29 cellular contexts compared by ENCODE assay signal in the genomic region with DNA sequence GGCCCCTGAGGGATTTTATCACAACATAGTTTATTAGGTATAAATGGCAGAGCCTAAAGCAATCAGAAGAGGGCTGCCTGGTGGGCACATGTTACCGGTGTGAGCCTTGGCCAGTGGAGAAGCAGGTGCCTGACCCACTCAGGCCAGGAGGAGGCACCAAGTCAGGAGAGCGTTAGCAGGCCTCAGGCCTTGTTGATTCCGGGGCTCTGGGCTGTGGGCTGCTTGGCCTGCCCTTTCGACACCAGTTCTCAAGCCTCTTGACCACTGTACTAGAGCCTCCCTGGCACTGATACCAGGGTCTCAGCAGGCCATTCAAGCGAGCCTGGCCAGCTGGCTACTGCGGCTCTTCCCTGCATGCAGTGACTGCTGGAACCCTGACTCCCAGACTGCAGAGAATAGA. TPM values are rescaled to one million over a fixed set of nuclear protein-coding genes. Genes with fewer than 3 reads are reported as not detected.
"Had no signal": no experiment of that assay in that cellular context is flagged by ENCODE, and none has a peak within 500 bp of the region (broad histone marks: within the 10 kb centered on the region; RNA-seq: fewer than 3 reads in every experiment).

No MANE protein-coding gene starts in this region.

- H3K4me3 ChIP-seq: MG63, Peyer's patch, SJSA1 had no signal

- H3K27me3 Mint-ChIP-seq: activated CD4-positive, alpha-beta T cell treated with anti-CD3 and anti-CD28 coated beads, Interleukin-2, amount 10 ng/mL, durations not matched to agents 24 days and 14 days; activated CD8-positive, alpha-beta T cell treated with anti-CD3 and anti-CD28 coated beads for 36 hours; activated naive CD8-positive, alpha-beta T cell; activated naive CD8-positive, alpha-beta T cell treated with anti-CD3 and anti-CD28 coated beads, Interleukin-2, amount 50 U/mL, for 24 hours had no signal

- DNase-seq: activated CD4-positive, alpha-beta T cell treated with anti-CD3 and anti-CD28 coated beads, Interleukin-2, amount 10 ng/mL, durations not matched to agents 24 days and 14 days; activated CD4-positive, alpha-beta T cell treated with anti-CD3 and anti-CD28 coated beads, Interleukin-2, amount 50 U/mL, for 4 hours; activated CD8-positive, alpha-beta T cell treated with anti-CD3 and anti-CD28 coated beads for 36 hours; activated naive CD4-positive, alpha-beta T cell treated with anti-CD3 and anti-CD28 coated beads, Interleukin-2, amount 10 ng/mL, durations not matched to agents 7 days and 5 days; activated naive CD8-positive, alpha-beta T cell treated with anti-CD3 and anti-CD28 coated beads, Interleukin-2, amount 50 U/mL, for 24 hours; activated T-cell treated with anti-CD3 and anti-CD28 coated beads, Interleukin-2, amount 50 U/mL, for 1 hour; Kasumi-1; MG63; NCI-H1048; NCI-H1436; NCI-H1694; NCI-H1930; NCI-H2081 treated with DMSO at 0.1 percent for 48 hours; NCI-H226; NCI-H524 treated with DMSO at 0.1 percent for 48 hours; Peyer's patch; SHP77 treated with DMSO at 0.1 percent for 48 hours; SK-N-SH had no signal

- ATAC-seq: activated CD8-positive, alpha-beta T cell treated with anti-CD3 and anti-CD28 coated beads for 36 hours; activated naive CD8-positive, alpha-beta T cell treated with anti-CD3 and anti-CD28 coated beads, Interleukin-2, amount 50 U/mL, for 24 hours had no signal

- H3K4me2 ChIP-seq: SK-N-SH had no signal

- H3K9ac ChIP-seq: SK-N-SH had no signal

- H3K4me3 Mint-ChIP-seq: activated CD4-positive, alpha-beta T cell treated with anti-CD3 and anti-CD28 coated beads, Interleukin-2, amount 10 ng/mL, durations not matched to agents 24 days and 14 days; activated CD8-positive, alpha-beta T cell treated with anti-CD3 and anti-CD28 coated beads for 36 hours; activated naive CD4-positive, alpha-beta T cell treated with anti-CD3 and anti-CD28 coated beads, Interleukin-2, amount 10 ng/mL, durations not matched to agents 7 days and 5 days; activated naive CD8-positive, alpha-beta T cell; activated naive CD8-positive, alpha-beta T cell treated with anti-CD3 and anti-CD28 coated beads, Interleukin-2, amount 50 U/mL, for 24 hours; brain; central memory CD8-positive, alpha-beta T cell; T-helper 1 cell treated with Interleukin-12 subunit alpha and Interleukin-12 subunit beta and Interleukin-4 antibody, amounts not matched to agents 30 μg/mL and 1 μg/mL, for 36 hours; T-helper 2 cell treated with Interferon-gamma antibody and Interleukin-4, amounts not matched to agents 5 μg/mL and 100 μg/mL, for 36 hours had no signal

- H3K4me1 Mint-ChIP-seq: activated naive CD4-positive, alpha-beta T cell treated with anti-CD3 and anti-CD28 coated beads, Interleukin-2, amount 10 ng/mL, durations not matched to agents 7 days and 5 days; activated naive CD8-positive, alpha-beta T cell treated with anti-CD3 and anti-CD28 coated beads, Interleukin-2, amount 50 U/mL, for 24 hours; central memory CD8-positive, alpha-beta T cell had no signal

- H3K36me3 Mint-ChIP-seq: activated naive CD4-positive, alpha-beta T cell treated with anti-CD3 and anti-CD28 coated beads, Interleukin-2, amount 10 ng/mL, durations not matched to agents 7 days and 5 days; activated naive CD8-positive, alpha-beta T cell; brain had no signal

- H3K27ac ChIP-seq: Peyer's patch, SJSA1 had no signal

- FAIRE-seq: bronchial epithelial cell, TTC549 had no signal

- H3K9me3 ChIP-seq: MG63, Peyer's patch, SJSA1, SK-N-SH had no signal

- H3K27me3 ChIP-seq: MG63, Peyer's patch, SJSA1 had no signal

- H3K9me2 ChIP-seq: SK-N-SH had no signal

- H3K27ac Mint-ChIP-seq: activated CD4-positive, alpha-beta T cell treated with anti-CD3 and anti-CD28 coated beads, Interleukin-2, amount 10 ng/mL, durations not matched to agents 24 days and 14 days; activated CD8-positive, alpha-beta T cell treated with anti-CD3 and anti-CD28 coated beads for 36 hours; activated naive CD4-positive, alpha-beta T cell treated with anti-CD3 and anti-CD28 coated beads, Interleukin-2, amount 10 ng/mL, durations not matched to agents 7 days and 5 days; activated naive CD8-positive, alpha-beta T cell; activated naive CD8-positive, alpha-beta T cell treated with anti-CD3 and anti-CD28 coated beads, Interleukin-2, amount 50 U/mL, for 24 hours; activated T-helper 2 cell treated with anti-CD3 and anti-CD28 coated beads, Interferon-gamma antibody, Interleukin-2, Interleukin-4, amounts not matched to agents 10 μg/mL and 5 μg/mL and 100 μg/mL, durations not matched to agents 14 hours and 24 hours and 36 hours; brain; T-helper 1 cell treated with Interleukin-12 subunit alpha and Interleukin-12 subunit beta and Interleukin-4 antibody, amounts not matched to agents 30 μg/mL and 1 μg/mL, for 36 hours; T-helper 2 cell treated with Interferon-gamma antibody and Interleukin-4, amounts not matched to agents 5 μg/mL and 100 μg/mL, for 36 hours had no signal

- H3K9me3 Mint-ChIP-seq: activated CD4-positive, alpha-beta T cell treated with anti-CD3 and anti-CD28 coated beads, Interleukin-2, amount 10 ng/mL, durations not matched to agents 24 days and 14 days; activated CD8-positive, alpha-beta T cell treated with anti-CD3 and anti-CD28 coated beads for 36 hours; activated naive CD4-positive, alpha-beta T cell treated with anti-CD3 and anti-CD28 coated beads, Interleukin-2, amount 10 ng/mL, durations not matched to agents 7 days and 5 days; activated naive CD8-positive, alpha-beta T cell treated with anti-CD3 and anti-CD28 coated beads, Interleukin-2, amount 50 U/mL, for 24 hours; activated T-helper 2 cell treated with anti-CD3 and anti-CD28 coated beads, Interferon-gamma antibody, Interleukin-2, Interleukin-4, amounts not matched to agents 10 μg/mL and 5 μg/mL and 100 μg/mL, durations not matched to agents 14 hours and 24 hours and 36 hours; brain; central memory CD8-positive, alpha-beta T cell; T-helper 1 cell treated with Interleukin-12 subunit alpha and Interleukin-12 subunit beta and Interleukin-4 antibody, amounts not matched to agents 30 μg/mL and 1 μg/mL, for 36 hours; T-helper 2 cell treated with Interferon-gamma antibody and Interleukin-4, amounts not matched to agents 5 μg/mL and 100 μg/mL, for 36 hours had no signal

- H3K4me1 ChIP-seq: Peyer's patch, SJSA1 had no signal

- H3K36me3 ChIP-seq: MG63, Peyer's patch, SJSA1 had no signal

RNA-seq across cellular contexts. Expression of gene CLDN14, which starts 20.8 kb away (rescaled TPM):
- total RNA-seq: activated CD4-positive, alpha-beta T cell treated with anti-CD3 and anti-CD28 coated beads, Interleukin-2, amount 10 ng/mL, durations not matched to agents 24 days and 14 days; activated CD8-positive, alpha-beta memory T cell treated with anti-CD3 and anti-CD28 coated beads for 36 hours; activated CD8-positive, alpha-beta T cell treated with anti-CD3 and anti-CD28 coated beads for 36 hours; activated T-helper 2 cell treated with anti-CD3 and anti-CD28 coated beads, Interferon-gamma antibody, Interleukin-2, Interleukin-4, amounts not matched to agents 10 μg/mL and 5 μg/mL and 100 μg/mL, durations not matched to agents 14 hours and 24 hours and 36 hours; bronchial epithelial cell; NCI-H460; Peyer's patch; SJSA1 had no signal
- polyA plus RNA-seq: SK-N-SH had no signal
